ENCODE assay signal across 22 cellular contexts in the genomic region with DNA sequence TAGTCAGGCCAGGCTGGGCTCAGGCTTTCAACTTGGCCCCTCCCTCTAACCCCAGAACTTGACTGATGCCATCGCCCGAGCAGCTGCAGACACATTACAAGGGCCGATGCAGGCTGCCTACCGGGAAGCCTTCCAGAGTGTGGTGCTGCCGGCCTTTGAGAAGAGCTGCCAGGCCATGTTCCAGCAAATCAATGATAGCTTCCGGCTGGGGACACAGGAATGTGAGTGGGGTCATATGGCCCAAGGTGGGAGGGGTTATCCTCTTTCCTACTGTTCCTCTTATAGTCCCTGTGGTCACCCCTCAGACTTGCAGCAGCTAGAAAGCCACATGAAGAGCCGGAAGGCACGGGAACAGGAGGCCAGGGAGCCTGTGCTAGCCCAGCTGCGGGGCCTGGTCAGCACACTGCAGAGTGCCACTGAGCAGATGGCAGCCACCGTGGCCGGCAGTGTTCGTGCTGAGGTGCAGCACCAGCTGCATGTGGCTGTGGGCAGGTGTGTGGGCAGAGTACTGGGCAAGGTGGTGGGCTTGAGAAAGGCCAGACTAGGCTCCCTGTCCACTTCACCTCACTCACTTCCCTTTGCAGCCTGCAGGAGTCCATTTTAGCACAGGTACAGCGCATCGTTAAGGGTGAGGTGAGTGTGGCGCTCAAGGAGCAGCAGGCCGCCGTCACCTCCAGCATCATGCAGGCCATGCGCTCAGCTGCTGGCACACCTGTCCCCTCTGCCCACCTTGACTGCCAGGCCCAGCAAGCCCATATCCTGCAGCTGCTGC. TPM values are rescaled to one million over a fixed set of nuclear protein-coding genes. Genes with fewer than 3 reads are reported as not detected.
DNase-seq lines count a peak whose midpoint lies in the region; ATAC-seq, FAIRE-seq and TF ChIP-seq lines count a peak whose summit lies in the region.
"Had no signal": no experiment of that assay in that cellular context is flagged by ENCODE, and none has a peak within 500 bp of the region (broad histone marks: within the 10 kb centered on the region; RNA-seq: fewer than 3 reads in every experiment).

No MANE protein-coding gene starts in this region.

- no peak overlapping the region for H3K4me2 ChIP-seq in K562 (ENCODE audit: insufficient read depth, low read length)

- H3K79me2 ChIP-seq in K562 (ENCODE audit: control insufficient read depth, insufficient read depth, low read length): no peaks in the 10 kb centered on the region

- H3K9me3 Mint-ChIP-seq in progenitor cell of endocrine pancreas (ENCODE audit: low read depth): no peaks in the 10 kb centered on the region
- H3K9me3 Mint-ChIP-seq: activated CD4-positive, alpha-beta memory T cell treated with anti-CD3 and anti-CD28 coated beads, Interleukin-2, amount 10 ng/mL, durations not matched to agents 7 days and 5 days; HFFc6; neural crest cell had no signal

- H3K27me3 Mint-ChIP-seq in progenitor cell of endocrine pancreas: no peaks in the 10 kb centered on the region
- H3K27me3 Mint-ChIP-seq: activated CD4-positive, alpha-beta memory T cell treated with anti-CD3 and anti-CD28 coated beads, Interleukin-2, amount 10 ng/mL, durations not matched to agents 7 days and 5 days; B cell had no signal

- FAIRE-seq in HTR-8/SVneo (lab: Jason Lieb, UNC) (peak; percentile 20), K562 (lab: Jason Lieb, UNC) (no peak)
- FAIRE-seq: endothelial cell of umbilical vein had no signal

- H4K20me1 ChIP-seq in K562 (replicated peaks; ENCODE audit: control insufficient read depth, insufficient read depth, low read length): peaks cover 19% of the 10 kb centered on the region

- intact Hi-C loops in K562 (cut with micrococcal nuclease) (loop anchor here (1.0 to 10.0 kb wide), 2 partner anchors 46 to 162 kb away; no protein-coding TSS in a partner anchor), thyroid gland (cut with DNase I) (loop anchor here (5.0 kb wide), 2 partner anchors 45 to 160 kb away; no protein-coding TSS in a partner anchor)

- H2AFZ ChIP-seq in K562 (ENCODE audit: low read depth, low read length): no peak overlapping the region

- peaks cover 17% of the 10 kb centered on the region for H3K36me3 Mint-ChIP-seq in progenitor cell of endocrine pancreas (ENCODE audit: insufficient read depth)

- H3K36me3 ChIP-seq in K562 (ENCODE audit: control insufficient read depth, insufficient read depth, low read length) (peaks cover 76% of the 10 kb centered on the region; the same call in 2 of the 3 replicates), thyroid gland (peaks cover 50 to 69% of the 10 kb centered on the region in 2 donors), upper lobe of left lung (peaks cover 49 to 85% (median 74%) of the 10 kb centered on the region in 4 donors)

- POLR2A ChIA-PET in K562 (lab: Yijun Ruan, JAX): interaction anchor here (0.6 to 4.1 kb wide), 9 partner anchors 8 to 223 kb away, joined by 3 to 15 read pairs (median 4); a partner anchor contains a TSS

- CTCF ChIA-PET in K562 (lab: Yijun Ruan, JAX; ENCODE audit: low intra/inter-chr PET ratio): interaction anchor here (0.6 to 4.0 kb wide), 3 partner anchors 13 to 46 kb away, joined by 3 to 35 read pairs (median 4); no protein-coding TSS in a partner anchor

- H3K4me1 Mint-ChIP-seq in progenitor cell of endocrine pancreas (ENCODE audit: low read depth): peaks cover 2% of the 10 kb centered on the region
- H3K4me1 Mint-ChIP-seq: activated CD4-positive, alpha-beta memory T cell treated with anti-CD3 and anti-CD28 coated beads, Interleukin-2, amount 10 ng/mL, durations not matched to agents 7 days and 5 days; B cell had no signal

- no peak for TF ChIP-seq RAD21 in K562 (CRISPR knock-in tag; conservative IDR thresholded peaks at IDR 0.05 in 1 of 2, IDR thresholded peaks at IDR 0.05 in 1 of 2)

- DNase-seq in HTR-8/SVneo (ENCODE audit: insufficient read length, low spot score) (no peak), K562 (ENCODE audit: extremely low read depth in 1 of 4, low spot score in 3 of 4) (no peak), hypothalamus (lab: John Stamatoyannopoulos, UW) (peak in 43 of 51 donors; percentile 11 to 90 (median 68)), progenitor cell of endocrine pancreas (ENCODE audit: low spot score, unreplicated experiment) (no peak), thyroid gland (no peak), upper lobe of left lung (no peak), coronary artery (ENCODE audit: low spot score) (no peak)
- DNase-seq: activated CD4-positive, alpha-beta memory T cell treated with anti-CD3 and anti-CD28 coated beads, Interleukin-2, amount 10 ng/mL, durations not matched to agents 7 days and 5 days; DMS153; foreskin keratinocyte; HFFc6; mesenchymal stem cell; NCI-H774; sigmoid colon; stimulated activated CD4-positive, alpha-beta T cell treated with anti-CD3 and anti-CD28 coated beads, Interleukin-4, amount 100 ng/mL, for 4 hours; tibial artery had no signal

- ATAC-seq in K562: no peak
- ATAC-seq in esophagus mucosa: no peak
- ATAC-seq in upper lobe of left lung (ENCODE audit: low FRiP score in 2 of 2): no peak
- ATAC-seq: foreskin keratinocyte had no signal

- no peak overlapping the region for H3K4me3 Mint-ChIP-seq in progenitor cell of endocrine pancreas (ENCODE audit: low read depth)
- H3K4me3 Mint-ChIP-seq: activated CD4-positive, alpha-beta memory T cell treated with anti-CD3 and anti-CD28 coated beads, Interleukin-2, amount 10 ng/mL, durations not matched to agents 7 days and 5 days; B cell; HFFc6; neural crest cell had no signal

- H3K9me3 ChIP-seq in K562 (replicated peaks; ENCODE audit: control insufficient read depth, insufficient read depth, low read depth, low read length): no peaks in the 10 kb centered on the region
- H3K9me3 ChIP-seq in thyroid gland: no peaks in the 10 kb centered on the region
- H3K9me3 ChIP-seq in upper lobe of left lung: no peaks in the 10 kb centered on the region
- H3K9me3 ChIP-seq: Peyer's patch, sigmoid colon, tibial artery had no signal

- H3K4me3 ChIP-seq in K562: no peak overlapping the region
- H3K4me3 ChIP-seq in thyroid gland (replicated peaks in 1 of 3): no peak overlapping the region
- no peak overlapping the region for H3K4me3 ChIP-seq in upper lobe of left lung
- H3K4me3 ChIP-seq in coronary artery: no peak overlapping the region
- H3K4me3 ChIP-seq: Peyer's patch, sigmoid colon, tibial artery had no signal

- no peak overlapping the region; a peak in 1 of 4 replicates for H3K9ac ChIP-seq in K562 (ENCODE audit: insufficient read depth in 1 of 2, low read depth in 2 of 2, low read length in 2 of 2)

- peak overlapping the region; percentile 67 for H3K27ac Mint-ChIP-seq in progenitor cell of endocrine pancreas
- H3K27ac Mint-ChIP-seq: activated CD4-positive, alpha-beta memory T cell treated with anti-CD3 and anti-CD28 coated beads, Interleukin-2, amount 10 ng/mL, durations not matched to agents 7 days and 5 days; B cell; HFFc6 had no signal

- H3K4me1 ChIP-seq in K562 (replicated peaks in 1 of 2; ENCODE audit: control insufficient read depth in 2 of 2, insufficient read depth in 2 of 2, low read length in 2 of 2) (peaks cover 6 to 40% of the 10 kb centered on the region in 2 experiments; a peak in 4 of 5 replicates), thyroid gland (peaks cover 0 to 4% of the 10 kb centered on the region in 2 donors), upper lobe of left lung (peaks cover 0 to 26% (median 8%) of the 10 kb centered on the region in 4 donors)
- H3K4me1 ChIP-seq: foreskin keratinocyte had no signal

- no peak for TF ChIP-seq CTCF in K562 (IDR thresholded peaks at IDR 0.05 in 2 of 3, conservative IDR thresholded peaks at IDR 0.05 in 1 of 3; ENCODE audit: insufficient read depth in 2 of 3, low read depth in 1 of 3, low read length in 3 of 3)
- no peak for TF ChIP-seq CTCF in progenitor cell of endocrine pancreas (IDR thresholded peaks at IDR 0.05; ENCODE audit: unreplicated experiment)
- no peak for TF ChIP-seq CTCF in thyroid gland (IDR thresholded peaks at IDR 0.05)
- TF ChIP-seq CTCF in upper lobe of left lung (IDR thresholded peaks at IDR 0.05): no peak
- no peak for TF ChIP-seq CTCF in coronary artery (IDR thresholded peaks at IDR 0.05)

- 92% methylated on average over 17 of the region's 18 CpGs for WGBS in K562 (ENCODE audit: insufficient coverage, low coverage, missing lambda C conversion rate)
- WGBS in thyroid gland, 2 donors: 85 to 86% methylated on average over 15 to 17 of the region's 18 CpGs
- 73 to 86% methylated on average over 17 to 18 of the region's 18 CpGs for WGBS in upper lobe of left lung, 2 donors

- H3K27ac ChIP-seq in K562 (ENCODE audit: extremely low read depth, low read depth, low read length) (no peak overlapping the region), thyroid gland (no peak overlapping the region), upper lobe of left lung (no peak overlapping the region), coronary artery (no peak overlapping the region)
- H3K27ac ChIP-seq: foreskin keratinocyte, tibial artery had no signal

- TF ChIP-seq POLR2A in K562 (conservative IDR thresholded peaks at IDR 0.05) (no peak), thyroid gland (IDR thresholded peaks at IDR 0.05) (no peak), upper lobe of left lung (IDR thresholded peaks at IDR 0.05) (no peak)

- TF ChIP-seq EP300 in K562 (IDR thresholded peaks at IDR 0.05; ENCODE audit: low read length) (no peak), upper lobe of left lung (IDR thresholded peaks at IDR 0.05) (no peak)

- H3K9me1 ChIP-seq in K562 (ENCODE audit: control insufficient read depth, insufficient read depth, low read length): no peaks in the 10 kb centered on the region

- in situ Hi-C loops in K562 (cut with MboI): no loop called here

- TSS peak; percentile 8 for BruUV-seq in K562 (replicated peaks; lab: Mats Ljungman, UMichigan)

- no peaks in the 10 kb centered on the region for H3K27me3 ChIP-seq in K562 (ENCODE audit: control insufficient read depth in 2 of 2, insufficient read depth in 2 of 2, low read length in 2 of 2)
- no peaks in the 10 kb centered on the region for H3K27me3 ChIP-seq in thyroid gland
- no peaks in the 10 kb centered on the region for H3K27me3 ChIP-seq in upper lobe of left lung
- H3K27me3 ChIP-seq: foreskin keratinocyte, Peyer's patch, sigmoid colon, tibial artery had no signal

RNA-seq across cellular contexts. Expression of a gene that starts 2.1 kb away (rescaled TPM):
- total RNA-seq in K562 (2011; cell fraction: chromatin; rRNA removed; ENCODE audit: low replicate concordance): 0.60 TPM in 1 of 2 replicates, not detected in the other
- total RNA-seq in K562 (2011; cell fraction: nucleolus; rRNA removed): 0.83 and 1.6 TPM in 2 replicates
- total RNA-seq in K562 (2011; cell fraction: nucleoplasm; rRNA removed): 1.3 and 1.8 TPM in 2 replicates
- total RNA-seq in K562 (2014; rRNA removed) (0.45 and 0.59 TPM in 2 replicates), K562 (2014; rRNA removed; fragmentation: Illumina TruSeq; extraction: Trizol) (not detected in 2 replicates), K562 (2015; rRNA removed; fragmentation: Illumina TruSeq; extraction: Trizol) (not detected in 2 replicates), K562 (2021) (0.47 and 0.86 TPM in 2 replicates), progenitor cell of endocrine pancreas (not detected in 2 replicates), esophagus mucosa (not detected), thyroid gland (1 to 10 TPM in 1 of 4 donors, not detected in 3; 2.0 TPM), upper lobe of left lung (1 to 10 TPM in 5 of 6 donors, not detected in 1; 1.6 to 4.2 (median 2.3) TPM)
- polyA plus RNA-seq in K562 (2011; rRNA removed) (0.22 TPM in 1 of 2 replicates, not detected in the other), K562 (2014; fragmentation: Illumina TruSeq; extraction: Trizol) (0.47 TPM in 1 of 2 replicates, not detected in the other), K562 (2014; fragmentation: Nextera tagmentation; extraction: Ambion mirVana) (not detected), K562 (2014; rRNA removed) (0.43 and 0.64 TPM in 2 replicates)
- polyA plus RNA-seq in K562 (2011; cell fraction: cytosol; rRNA removed): 0.75 and 1.9 TPM in 2 replicates
- polyA plus RNA-seq in K562 (2011; cell fraction: nucleus; rRNA removed): 3.1 and 4.8 TPM in 2 replicates
- polyA plus RNA-seq in K562 (2012): 0.20 and 2.4 TPM in 2 replicates
- polyA minus RNA-seq in K562 (2011; rRNA and poly(A)+ RNA removed): not detected in 2 replicates
- not detected in 2 replicates for polyA minus RNA-seq in K562 (2011; cell fraction: cytosol; rRNA and poly(A)+ RNA removed)
- polyA minus RNA-seq in K562 (2011; cell fraction: nucleus; rRNA and poly(A)+ RNA removed): not detected in 2 replicates
- total RNA-seq: cerebellum, endothelial cell of umbilical vein, foreskin keratinocyte, neural crest cell, sigmoid colon had no signal

RNA-seq across cellular contexts. Expression of a gene that starts 9.7 kb away (rescaled TPM):
- total RNA-seq in K562 (2011; cell fraction: chromatin; rRNA removed; ENCODE audit: low replicate concordance): 174 and 524 TPM in 2 replicates
- total RNA-seq in K562 (2011; cell fraction: nucleolus; rRNA removed): 286 and 293 TPM in 2 replicates
- total RNA-seq in K562 (2011; cell fraction: nucleoplasm; rRNA removed): 178 and 194 TPM in 2 replicates
- total RNA-seq in K562 (2014; rRNA removed) (84.6 and 102 TPM in 2 replicates), K562 (2014; rRNA removed; fragmentation: Illumina TruSeq; extraction: Trizol) (59.5 and 74.0 TPM in 2 replicates), K562 (2015; rRNA removed; fragmentation: Illumina TruSeq; extraction: Trizol) (68.9 and 71.2 TPM in 2 replicates), K562 (2021) (111 and 131 TPM in 2 replicates), progenitor cell of endocrine pancreas (96.8 and 110 TPM in 2 replicates), esophagus mucosa (32.7 TPM), thyroid gland (10 to 100 TPM; 31.4 to 68.2 (median 41.2) TPM), upper lobe of left lung (100 to 1,000 TPM in 1 of 6 donors, 10 to 100 TPM in 5; 41.6 to 101 (median 65.0) TPM)
- polyA plus RNA-seq in K562 (2011; rRNA removed) (63.0 and 84.1 TPM in 2 replicates), K562 (2014; fragmentation: Illumina TruSeq; extraction: Trizol) (106 and 113 TPM in 2 replicates), K562 (2014; fragmentation: Nextera tagmentation; extraction: Ambion mirVana) (1 to 10 TPM; 1.1 to 2.7 TPM), K562 (2014; rRNA removed) (72.2 and 91.1 TPM in 2 replicates)
- polyA plus RNA-seq in K562 (2011; cell fraction: cytosol; rRNA removed): 87.9 and 129 TPM in 2 replicates
- polyA plus RNA-seq in K562 (2011; cell fraction: nucleus; rRNA removed): 408 and 453 TPM in 2 replicates
- 75.2 and 111 TPM in 2 replicates for polyA plus RNA-seq in K562 (2012)
- 56.9 and 154 TPM in 2 replicates for polyA minus RNA-seq in K562 (2011; rRNA and poly(A)+ RNA removed)
- polyA minus RNA-seq in K562 (2011; cell fraction: cytosol; rRNA and poly(A)+ RNA removed): 115 and 124 TPM in 2 replicates
- polyA minus RNA-seq in K562 (2011; cell fraction: nucleus; rRNA and poly(A)+ RNA removed): 72.2 and 91.3 TPM in 2 replicates

RNA-seq across cellular contexts. Expression of a gene that starts 10.5 kb away (rescaled TPM):
- 20.7 and 55.9 TPM in 2 replicates for total RNA-seq in K562 (2011; cell fraction: chromatin; rRNA removed; ENCODE audit: low replicate concordance)
- total RNA-seq in K562 (2011; cell fraction: nucleolus; rRNA removed): 27.2 and 30.7 TPM in 2 replicates
- total RNA-seq in K562 (2011; cell fraction: nucleoplasm; rRNA removed): 23.5 and 24.8 TPM in 2 replicates
- total RNA-seq in K562 (2014; rRNA removed) (6.7 and 6.9 TPM in 2 replicates), K562 (2014; rRNA removed; fragmentation: Illumina TruSeq; extraction: Trizol) (3.7 and 4.6 TPM in 2 replicates), K562 (2015; rRNA removed; fragmentation: Illumina TruSeq; extraction: Trizol) (7.7 and 9.4 TPM in 2 replicates), K562 (2021) (17.1 and 20.9 TPM in 2 replicates), progenitor cell of endocrine pancreas (42.8 and 45.0 TPM in 2 replicates), esophagus mucosa (15.5 TPM), thyroid gland (10 to 100 TPM; 20.3 to 35.7 (median 28.8) TPM), upper lobe of left lung (10 to 100 TPM; 21.9 to 36.5 (median 31.5) TPM)
- polyA plus RNA-seq in K562 (2011; rRNA removed) (15.7 and 18.9 TPM in 2 replicates), K562 (2014; fragmentation: Illumina TruSeq; extraction: Trizol) (11.8 and 15.4 TPM in 2 replicates), K562 (2014; fragmentation: Nextera tagmentation; extraction: Ambion mirVana) (1 to 10 TPM in 1 of 2 experiments, under 1 TPM in 1; 0.96 to 1.0 TPM), K562 (2014; rRNA removed) (10.7 and 12.1 TPM in 2 replicates)
- 24.6 and 37.2 TPM in 2 replicates for polyA plus RNA-seq in K562 (2011; cell fraction: cytosol; rRNA removed)
- polyA plus RNA-seq in K562 (2011; cell fraction: nucleus; rRNA removed): 21.2 and 32.6 TPM in 2 replicates
- polyA plus RNA-seq in K562 (2012): 15.2 and 29.4 TPM in 2 replicates
- 13.8 and 19.3 TPM in 2 replicates for polyA minus RNA-seq in K562 (2011; rRNA and poly(A)+ RNA removed)
- polyA minus RNA-seq in K562 (2011; cell fraction: cytosol; rRNA and poly(A)+ RNA removed): 15.1 and 16.6 TPM in 2 replicates
- 11.6 and 11.7 TPM in 2 replicates for polyA minus RNA-seq in K562 (2011; cell fraction: nucleus; rRNA and poly(A)+ RNA removed)

RNA-seq across cellular contexts. Expression of a gene that starts 35.1 kb away (rescaled TPM):
- 148 and 303 TPM in 2 replicates for total RNA-seq in K562 (2011; cell fraction: chromatin; rRNA removed; ENCODE audit: low replicate concordance)
- 234 and 236 TPM in 2 replicates for total RNA-seq in K562 (2011; cell fraction: nucleolus; rRNA removed)
- total RNA-seq in K562 (2011; cell fraction: nucleoplasm; rRNA removed): 115 and 154 TPM in 2 replicates
- total RNA-seq in K562 (2014; rRNA removed) (67.1 and 73.7 TPM in 2 replicates), K562 (2014; rRNA removed; fragmentation: Illumina TruSeq; extraction: Trizol) (15.1 and 20.1 TPM in 2 replicates), K562 (2015; rRNA removed; fragmentation: Illumina TruSeq; extraction: Trizol) (37.7 and 39.7 TPM in 2 replicates), K562 (2021) (62.9 and 65.7 TPM in 2 replicates), progenitor cell of endocrine pancreas (76.2 and 80.6 TPM in 2 replicates), esophagus mucosa (16.5 TPM), thyroid gland (10 to 100 TPM; 15.7 to 43.8 (median 26.2) TPM), upper lobe of left lung (100 to 1,000 TPM in 1 of 6 donors, 10 to 100 TPM in 5; 30.6 to 201 (median 50.6) TPM)
- polyA plus RNA-seq in K562 (2011; rRNA removed) (44.1 and 57.0 TPM in 2 replicates), K562 (2014; fragmentation: Illumina TruSeq; extraction: Trizol) (55.2 and 57.7 TPM in 2 replicates), K562 (2014; fragmentation: Nextera tagmentation; extraction: Ambion mirVana) (1 to 10 TPM; 3.6 to 8.3 TPM), K562 (2014; rRNA removed) (89.1 and 94.2 TPM in 2 replicates)
- 50.3 and 77.4 TPM in 2 replicates for polyA plus RNA-seq in K562 (2011; cell fraction: cytosol; rRNA removed)
- 431 and 574 TPM in 2 replicates for polyA plus RNA-seq in K562 (2011; cell fraction: nucleus; rRNA removed)
- 56.5 and 66.4 TPM in 2 replicates for polyA plus RNA-seq in K562 (2012)
- polyA minus RNA-seq in K562 (2011; rRNA and poly(A)+ RNA removed): 22.1 and 23.9 TPM in 2 replicates
- polyA minus RNA-seq in K562 (2011; cell fraction: cytosol; rRNA and poly(A)+ RNA removed): 24.4 and 24.6 TPM in 2 replicates
- 66.0 and 75.9 TPM in 2 replicates for polyA minus RNA-seq in K562 (2011; cell fraction: nucleus; rRNA and poly(A)+ RNA removed)

RNA-seq across cellular contexts. Expression of a gene that starts 35.8 kb away (rescaled TPM):
- 64.0 and 124 TPM in 2 replicates for total RNA-seq in K562 (2011; cell fraction: chromatin; rRNA removed; ENCODE audit: low replicate concordance)
- total RNA-seq in K562 (2011; cell fraction: nucleolus; rRNA removed): 96.3 and 98.1 TPM in 2 replicates
- 87.5 and 97.2 TPM in 2 replicates for total RNA-seq in K562 (2011; cell fraction: nucleoplasm; rRNA removed)
- total RNA-seq in K562 (2014; rRNA removed) (118 and 124 TPM in 2 replicates), K562 (2014; rRNA removed; fragmentation: Illumina TruSeq; extraction: Trizol) (106 and 111 TPM in 2 replicates), K562 (2015; rRNA removed; fragmentation: Illumina TruSeq; extraction: Trizol) (129 and 147 TPM in 2 replicates), K562 (2021) (141 and 146 TPM in 2 replicates), progenitor cell of endocrine pancreas (167 and 177 TPM in 2 replicates), esophagus mucosa (65.2 TPM), thyroid gland (100 to 1,000 TPM in 1 of 4 donors, 10 to 100 TPM in 3; 31.6 to 153 (median 58.4) TPM), upper lobe of left lung (100 to 1,000 TPM in 2 of 6 donors, 10 to 100 TPM in 4; 50.2 to 203 (median 78.3) TPM)
- polyA plus RNA-seq in K562 (2011; rRNA removed) (125 and 181 TPM in 2 replicates), K562 (2014; fragmentation: Illumina TruSeq; extraction: Trizol) (199 and 236 TPM in 2 replicates), K562 (2014; fragmentation: Nextera tagmentation; extraction: Ambion mirVana) (100 to 1,000 TPM; 244 to 246 TPM), K562 (2014; rRNA removed) (183 and 248 TPM in 2 replicates)
- polyA plus RNA-seq in K562 (2011; cell fraction: cytosol; rRNA removed): 221 and 371 TPM in 2 replicates
- polyA plus RNA-seq in K562 (2011; cell fraction: nucleus; rRNA removed): 195 and 197 TPM in 2 replicates
- 129 and 256 TPM in 2 replicates for polyA plus RNA-seq in K562 (2012)
- 180 and 188 TPM in 2 replicates for polyA minus RNA-seq in K562 (2011; rRNA and poly(A)+ RNA removed)
- 133 and 184 TPM in 2 replicates for polyA minus RNA-seq in K562 (2011; cell fraction: cytosol; rRNA and poly(A)+ RNA removed)
- polyA minus RNA-seq in K562 (2011; cell fraction: nucleus; rRNA and poly(A)+ RNA removed): 39.2 and 62.3 TPM in 2 replicates

Comparison
In these comparisons a context has a peak if more than half of its experiments do, and no peak if none do; other contexts are left out.
1. DNase-seq: peak in hypothalamus (43 of 51); none in HTR-8/SVneo (single experiment), K562 (0 of 4), progenitor cell of endocrine pancreas (single experiment), thyroid gland (0 of 2), upper lobe of left lung (0 of 2) and coronary artery (single experiment).